Comparison of ENCODE assay signal across 8 cellular contexts in genomic region chr1:224431726-224432125, GRCh38. TPM values are rescaled to one million over a fixed set of nuclear protein-coding genes. Genes with fewer than 3 reads are reported as not detected.
DNase-seq lines count a peak whose midpoint lies in the region; ATAC-seq, FAIRE-seq and TF ChIP-seq lines count a peak whose summit lies in the region.

No MANE protein-coding gene starts in this region.

- peaks cover 82% of the 10 kb centered on the region for H3K79me2 ChIP-seq in astrocyte (ENCODE audit: insufficient read depth, low read length)

- no peaks in the 10 kb centered on the region for H3K27me3 Mint-ChIP-seq in astrocyte (ENCODE audit: low read depth, unreplicated experiment)

- H3K9me3 Mint-ChIP-seq in astrocyte (ENCODE audit: unreplicated experiment): no peaks in the 10 kb centered on the region

- H3K27ac ChIP-seq in heart left ventricle: peak overlapping the region in 11 of 12 donors; percentile 91 to 97 (median 96)
- peak overlapping the region; percentile 82 for H3K27ac ChIP-seq in astrocyte (ENCODE audit: low read depth, low read length)
- H3K27ac ChIP-seq in uterus: peak overlapping the region; percentile 3 to 98

- no peak for TF ChIP-seq POLR2A in heart left ventricle (IDR thresholded peaks at IDR 0.05)
- no peak for TF ChIP-seq POLR2A in uterus (IDR thresholded peaks at IDR 0.05)

- H3K9me3 ChIP-seq in heart left ventricle: no peaks in the 10 kb centered on the region
- H3K9me3 ChIP-seq in astrocyte (ENCODE audit: insufficient read depth, low read depth, low read length): no peaks in the 10 kb centered on the region
- H3K9me3 ChIP-seq in uterus: no peaks in the 10 kb centered on the region

- ATAC-seq in heart left ventricle (no peak), left ventricle myocardium superior (no peak), sciatic nerve (no peak)

- peaks cover 20% of the 10 kb centered on the region for H3K4me1 Mint-ChIP-seq in astrocyte (ENCODE audit: low read depth, unreplicated experiment)

- TF ChIP-seq CTCF in heart left ventricle (IDR thresholded peaks at IDR 0.05): no peak
- no peak for TF ChIP-seq CTCF in astrocyte (IDR thresholded peaks at IDR 0.05; ENCODE audit: insufficient read depth, low read depth, low read length)
- TF ChIP-seq CTCF in uterus (IDR thresholded peaks at IDR 0.05): no peak

- FAIRE-seq in astrocyte (lab: Jason Lieb, UNC): no peak

- H3K4me3 Mint-ChIP-seq in astrocyte (ENCODE audit: unreplicated experiment): peak overlapping the region; percentile 95

- H3K4me2 ChIP-seq in astrocyte (ENCODE audit: low read length): peak overlapping the region; percentile 90

- H3K27ac Mint-ChIP-seq in astrocyte (ENCODE audit: unreplicated experiment): no peak overlapping the region

- peaks cover 0 to 39% (median 32%) of the 10 kb centered on the region in 9 donors for H3K36me3 ChIP-seq in heart left ventricle
- peaks cover 4% of the 10 kb centered on the region for H3K36me3 ChIP-seq in astrocyte (ENCODE audit: insufficient read depth, low read length)
- no peaks in the 10 kb centered on the region for H3K36me3 ChIP-seq in uterus

- no peaks in the 10 kb centered on the region for H3K27me3 ChIP-seq in heart left ventricle
- H3K27me3 ChIP-seq in astrocyte (ENCODE audit: insufficient read depth, low read length): no peaks in the 10 kb centered on the region
- H3K27me3 ChIP-seq in uterus: no peaks in the 10 kb centered on the region

- no peak for DNase-seq in heart left ventricle
- DNase-seq in left ventricle myocardium superior: no peak
- DNase-seq in astrocyte (ENCODE audit: low read depth): no peak
- DNase-seq in medulla oblongata (ENCODE audit: extremely low spot score): peak; percentile 23
- DNase-seq in uterus: no peak
- DNase-seq in DMS153 treated with DMSO at 0.1 percent for 48 hours (lab: John Stamatoyannopoulos, UW; ENCODE audit: unreplicated experiment): no peak
- DNase-seq in NCI-H82 (lab: John Stamatoyannopoulos, UW): no peak
- DNase-seq in sciatic nerve (ENCODE audit: low spot score): no peak

- H3K36me3 Mint-ChIP-seq in astrocyte (ENCODE audit: low read depth, unreplicated experiment): peaks cover 5% of the 10 kb centered on the region

- 5 to 9% (median 7%) methylated on average over 2 of the region's 2 CpGs for WGBS in heart left ventricle, 4 donors

- H3K4me1 ChIP-seq in heart left ventricle (peaks cover 12 to 76% (median 48%) of the 10 kb centered on the region in 12 donors), astrocyte (ENCODE audit: insufficient read depth, low read length) (peaks cover 42% of the 10 kb centered on the region), uterus (peaks cover 7 to 11% of the 10 kb centered on the region in 2 donors)

- peaks cover 32% of the 10 kb centered on the region for H4K20me1 ChIP-seq in astrocyte (ENCODE audit: insufficient read depth, low read length)

- peak overlapping the region; percentile 76 for H3K9ac ChIP-seq in astrocyte (ENCODE audit: low read length)

- intact Hi-C loops in heart left ventricle (cut with DNase I) (loop anchor here in 2 of 10 donors (2.0 kb wide), 2 partner anchors 25 to 73 kb away; no protein-coding TSS in a partner anchor), left ventricle myocardium superior (cut with micrococcal nuclease) (no loop called here), uterus (cut with DNase I; ENCODE audit: low total_unique reads) (no loop called here), sciatic nerve (cut with DNase I) (no loop called here)

- H3K4me3 ChIP-seq in heart left ventricle: peak overlapping the region in 11 of 12 donors; percentile 65 to 95 (median 89)
- peak overlapping the region; percentile 66 for H3K4me3 ChIP-seq in astrocyte (ENCODE audit: insufficient read depth, low read depth, low read length)
- peak overlapping the region in 1 of 2 donors; percentile 94 for H3K4me3 ChIP-seq in uterus

- H2AFZ ChIP-seq in astrocyte (ENCODE audit: low read depth, low read length): no peak overlapping the region

RNA-seq across cellular contexts. Expression of gene WDR26, which starts 2.9 kb away (rescaled TPM):
- total RNA-seq in heart left ventricle (10 to 100 TPM; 44.3 to 83.8 (median 64.2) TPM), left ventricle myocardium superior (62.9 TPM), astrocyte (105 and 113 TPM in 2 replicates), uterus (10 to 100 TPM; 45.9 to 76.9 (median 65.7) TPM), sciatic nerve (82.4 TPM)
- polyA plus RNA-seq in heart left ventricle: 10 to 100 TPM; 20.2 to 28.7 TPM
